Comparison of ENCODE assay signal across 33 cellular contexts in the genomic region with DNA sequence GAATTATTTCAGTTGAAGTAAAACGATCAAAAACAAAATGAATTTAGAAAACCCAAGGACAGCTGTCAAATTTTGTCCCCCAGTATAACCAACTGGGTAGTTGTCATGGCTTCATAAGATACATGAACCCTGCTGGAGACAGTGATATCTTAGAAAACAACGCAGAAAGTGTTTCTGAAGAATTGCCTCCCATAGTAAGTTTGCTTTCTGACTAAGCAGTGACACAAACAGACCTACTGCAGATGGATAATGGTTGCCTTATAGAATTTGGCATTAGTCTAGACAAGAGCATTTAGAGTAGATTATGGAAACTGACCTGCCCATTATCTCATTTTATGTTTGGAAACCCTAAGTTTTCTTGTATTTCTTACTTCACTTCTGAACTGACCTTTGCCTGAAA.
"Had no signal": no experiment of that assay in that cellular context is flagged by ENCODE, and none has a peak within 500 bp of the region (broad histone marks: within the 10 kb centered on the region; RNA-seq: fewer than 3 reads in every experiment).

No MANE protein-coding gene starts in this region.

- H3K27me3 ChIP-seq: adrenal gland, cardiac muscle cell had no signal

- H3K27me3 Mint-ChIP-seq: activated CD4-positive, alpha-beta T cell treated with anti-CD3 and anti-CD28 coated beads for 36 hours; activated CD4-positive, alpha-beta T cell treated with anti-CD3 and anti-CD28 coated beads, Interleukin-2, amount 10 ng/mL, durations not matched to agents 7 days and 5 days; central memory CD8-positive, alpha-beta T cell had no signal

- ATAC-seq: activated CD4-positive, alpha-beta T cell treated with anti-CD3 and anti-CD28 coated beads for 36 hours; activated CD4-positive, CD25-positive, alpha-beta regulatory T cell treated with anti-CD3 and anti-CD28 coated beads, Interleukin-2, amount 50 U/mL, for 24 hours; activated naive CD4-positive, alpha-beta T cell treated with anti-CD3 and anti-CD28 coated beads, Interleukin-2, amount 50 U/mL, for 72 hours; activated T-cell treated with anti-CD3 and anti-CD28 coated beads, Interleukin-2, amount 50 U/mL, for 4 hours; WTC11 had no signal

- DNase-seq: activated CD4-positive, alpha-beta T cell treated with anti-CD3 and anti-CD28 coated beads for 36 hours; activated CD4-positive, alpha-beta T cell treated with anti-CD3 and anti-CD28 coated beads, Interleukin-2, amount 10 ng/mL, durations not matched to agents 7 days and 5 days; activated CD4-positive, alpha-beta T cell treated with anti-CD3 and anti-CD28 coated beads, Interleukin-2, amount 50 U/mL, for 48 hours; activated CD8-positive, alpha-beta memory T cell treated with anti-CD3 and anti-CD28 coated beads, Interleukin-2, amount 50 U/mL, for 4 hours; activated gamma-delta T cell treated with Interleukin-2 at 50 U/mL for 16 hours; activated naive CD4-positive, alpha-beta T cell treated with anti-CD3 and anti-CD28 coated beads for 36 hours; activated T-cell treated with anti-CD3 and anti-CD28 coated beads for 4 hours; activated T-cell treated with anti-CD3 and anti-CD28 coated beads, Interleukin-2, amount 50 U/mL, for 4 hours; adrenal gland; anterior cingulate cortex; MM.1S; MV-4-11; NCI-H1092; NCI-H1436 treated with DMSO at 0.1 percent for 48 hours; NCI-H1694 treated with DMSO at 0.1 percent for 48 hours; NCI-H2029; NCI-H345; NCI-H510A; NCI-H526; NCI-H748 treated with DMSO at 0.1 percent for 48 hours; NK-92 treated with Interleukin-12 subunit alpha and Interleukin-12 subunit beta, amount 100 ng/mL, for 24 hours; PC-9; Right ventricle myocardium superior; SK-N-SH had no signal

- H3K27ac ChIP-seq: adrenal gland, cardiac muscle cell, KMS-11, PC-9 had no signal

- H3K4me1 Mint-ChIP-seq: activated CD4-positive, alpha-beta T cell treated with anti-CD3 and anti-CD28 coated beads for 36 hours; activated CD4-positive, alpha-beta T cell treated with anti-CD3 and anti-CD28 coated beads, Interleukin-2, amount 10 ng/mL, durations not matched to agents 7 days and 5 days; central memory CD8-positive, alpha-beta T cell had no signal

- H3K4me1 ChIP-seq: adrenal gland had no signal

- H3K36me3 Mint-ChIP-seq: activated naive CD4-positive, alpha-beta T cell treated with anti-CD3 and anti-CD28 coated beads, Interleukin-2, amount 50 U/mL, for 72 hours had no signal

- H3K27ac Mint-ChIP-seq: activated CD4-positive, alpha-beta T cell treated with anti-CD3 and anti-CD28 coated beads for 36 hours; activated CD4-positive, alpha-beta T cell treated with anti-CD3 and anti-CD28 coated beads, Interleukin-2, amount 10 ng/mL, durations not matched to agents 7 days and 5 days; activated naive CD4-positive, alpha-beta T cell treated with anti-CD3 and anti-CD28 coated beads for 36 hours; activated naive CD4-positive, alpha-beta T cell treated with anti-CD3 and anti-CD28 coated beads, Interleukin-2, amount 50 U/mL, for 72 hours; activated T-helper 1 cell treated with anti-CD3 and anti-CD28 coated beads, Interleukin-12 subunit alpha, Interleukin-12 subunit beta, Interleukin-2, Interleukin-4 antibody, amounts not matched to agents 30 ng/mL and 10 ng/mL and 1 ng/mL, durations not matched to agents 14 hours and 24 hours and 36 hours; T-helper 1 cell treated with Interleukin-12 subunit alpha and Interleukin-12 subunit beta and Interleukin-4 antibody, amounts not matched to agents 30 μg/mL and 1 μg/mL, for 36 hours; T-helper 2 cell treated with Interferon-gamma antibody and Interleukin-4, amounts not matched to agents 5 μg/mL and 100 μg/mL, for 36 hours; WTC11 had no signal

- H3K4me3 Mint-ChIP-seq: activated CD4-positive, alpha-beta T cell treated with anti-CD3 and anti-CD28 coated beads for 36 hours; activated CD4-positive, alpha-beta T cell treated with anti-CD3 and anti-CD28 coated beads, Interleukin-2, amount 10 ng/mL, durations not matched to agents 7 days and 5 days; activated naive CD4-positive, alpha-beta T cell treated with anti-CD3 and anti-CD28 coated beads for 36 hours; activated T-cell treated with anti-CD3 and anti-CD28 coated beads, Interleukin-2, amount 50 U/mL, for 4 hours; activated T-helper 1 cell treated with anti-CD3 and anti-CD28 coated beads, Interleukin-12 subunit alpha, Interleukin-12 subunit beta, Interleukin-2, Interleukin-4 antibody, amounts not matched to agents 30 ng/mL and 10 ng/mL and 1 ng/mL, durations not matched to agents 14 hours and 24 hours and 36 hours; central memory CD8-positive, alpha-beta T cell; T-helper 1 cell treated with Interleukin-12 subunit alpha and Interleukin-12 subunit beta and Interleukin-4 antibody, amounts not matched to agents 30 μg/mL and 1 μg/mL, for 36 hours; T-helper 2 cell treated with Interferon-gamma antibody and Interleukin-4, amounts not matched to agents 5 μg/mL and 100 μg/mL, for 36 hours; WTC11 had no signal
